1 cellular context compared by ENCODE assay signal in the genomic region with DNA sequence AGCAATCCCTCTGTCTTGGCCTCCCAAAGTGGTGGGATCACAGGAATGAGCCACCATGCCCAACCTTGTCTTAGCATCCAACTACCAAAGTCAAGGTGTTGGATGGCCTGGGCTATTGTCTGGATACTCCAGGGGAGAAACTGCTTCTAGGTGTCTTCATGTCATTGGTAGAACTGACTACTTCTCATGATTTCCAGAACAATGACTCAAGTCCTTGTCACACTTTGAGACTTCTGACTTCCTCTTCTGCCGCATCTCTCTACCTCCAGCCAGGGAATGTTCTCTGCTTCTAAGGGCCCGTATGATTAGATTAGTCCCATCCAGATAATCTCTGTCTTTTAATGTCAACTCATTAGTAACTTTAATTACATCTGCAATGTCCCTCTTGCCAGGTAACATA.
TF ChIP-seq lines count a peak whose summit lies in the region.

No MANE protein-coding gene starts in this region.

TF ChIP-seq in H1, 55 proteins besides CTCF, POLR2A, EP300 and RAD21:
- TF ChIP-seq TEAD4 (IDR thresholded peaks at IDR 0.05; ENCODE audit: low read depth, low read length) (no peak), RFX5 (IDR thresholded peaks at IDR 0.05; ENCODE audit: borderline replicate concordance, low read depth, low read length) (no peak), SAP30 (IDR thresholded peaks at IDR 0.05; ENCODE audit: insufficient read depth, insufficient replicate concordance, low read length) (no peak), SP4 (IDR thresholded peaks at IDR 0.05; ENCODE audit: low read length) (no peak), CEBPB (IDR thresholded peaks at IDR 0.05; ENCODE audit: low read depth, low read length) (no peak), NRF1 (IDR thresholded peaks at IDR 0.05; ENCODE audit: low read depth, low read length) (no peak), SP1 (IDR thresholded peaks at IDR 0.05; ENCODE audit: low read depth, low read length) (no peak), BCL11A (IDR thresholded peaks at IDR 0.05; ENCODE audit: low read depth in 2 of 2, low read length in 2 of 2) (no peak)
- TF ChIP-seq, protein P1, sequence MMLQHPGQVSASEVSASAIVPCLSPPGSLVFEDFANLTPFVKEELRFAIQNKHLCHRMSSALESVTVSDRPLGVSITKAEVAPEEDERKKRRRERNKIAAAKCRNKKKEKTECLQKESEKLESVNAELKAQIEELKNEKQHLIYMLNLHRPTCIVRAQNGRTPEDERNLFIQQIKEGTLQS (IDR thresholded peaks at IDR 0.05; ENCODE audit: insufficient read depth, low read depth, low read length) = no peak
- TF ChIP-seq, protein P2, sequence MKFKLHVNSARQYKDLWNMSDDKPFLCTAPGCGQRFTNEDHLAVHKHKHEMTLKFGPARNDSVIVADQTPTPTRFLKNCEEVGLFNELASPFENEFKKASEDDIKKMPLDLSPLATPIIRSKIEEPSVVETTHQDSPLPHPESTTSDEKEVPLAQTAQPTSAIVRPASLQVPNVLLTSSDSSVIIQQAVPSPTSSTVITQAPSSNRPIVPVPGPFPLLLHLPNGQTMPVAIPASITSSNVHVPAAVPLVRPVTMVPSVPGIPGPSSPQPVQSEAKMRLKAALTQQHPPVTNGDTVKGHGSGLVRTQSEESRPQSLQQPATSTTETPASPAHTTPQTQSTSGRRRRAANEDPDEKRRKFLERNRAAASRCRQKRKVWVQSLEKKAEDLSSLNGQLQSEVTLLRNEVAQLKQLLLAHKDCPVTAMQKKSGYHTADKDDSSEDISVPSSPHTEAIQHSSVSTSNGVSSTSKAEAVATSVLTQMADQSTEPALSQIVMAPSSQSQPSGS (IDR thresholded peaks at IDR 0.05; ENCODE audit: low read length) = no peak
